ENCODE assay signal across 12 cellular contexts in the genomic region with DNA sequence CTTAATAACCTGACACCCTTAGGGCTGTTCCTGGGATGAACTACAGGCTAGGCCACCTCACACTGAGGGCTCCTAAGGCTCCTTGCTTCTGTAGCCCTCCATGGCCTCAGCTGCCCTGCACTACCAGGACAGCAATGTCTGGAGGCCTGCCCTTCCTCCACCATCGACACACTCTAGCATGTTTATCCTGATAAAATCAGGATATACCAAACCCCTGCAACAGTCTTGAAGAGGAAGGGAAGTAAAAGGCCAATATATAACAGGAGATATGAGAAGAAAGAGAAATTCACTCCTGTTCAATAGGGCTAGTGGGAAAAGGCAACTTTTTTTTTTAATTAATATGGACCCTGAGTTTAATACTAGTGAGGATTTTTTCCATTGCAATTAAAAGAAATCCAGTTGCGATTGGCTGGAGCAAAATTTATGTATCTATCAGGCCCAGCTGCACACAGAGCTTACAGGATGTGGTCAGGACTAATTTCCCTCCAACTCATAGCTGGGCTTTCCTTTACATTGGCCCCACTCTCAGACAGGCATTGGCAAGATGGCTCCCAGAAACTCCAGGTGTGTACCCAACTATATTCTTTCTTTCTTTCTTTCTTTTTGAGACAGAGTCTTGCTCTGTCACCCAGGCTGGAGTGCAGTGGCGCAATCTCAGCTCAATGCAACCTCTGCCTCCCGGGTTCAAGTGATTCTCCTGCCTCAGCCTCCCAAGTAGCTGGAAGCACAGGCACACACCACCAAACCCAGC. TPM values are rescaled to one million over a fixed set of nuclear protein-coding genes. Genes with fewer than 3 reads are reported as not detected.
DNase-seq lines count a peak whose midpoint lies in the region; ATAC-seq and TF ChIP-seq lines count a peak whose summit lies in the region.
"Had no signal": no experiment of that assay in that cellular context is flagged by ENCODE, and none has a peak within 500 bp of the region (broad histone marks: within the 10 kb centered on the region; RNA-seq: fewer than 3 reads in every experiment).

No MANE protein-coding gene starts in this region.

- DNase-seq in activated CD4-positive, CD25-positive, alpha-beta regulatory T cell treated with anti-CD3 and anti-CD28 coated beads, Interleukin-2, amount 50 U/mL, for 72 hours: no peak
- DNase-seq in HT1080 (ENCODE audit: low read depth) (peak; percentile 63), UCSD-AML1 (lab: John Stamatoyannopoulos, UW; ENCODE audit: unreplicated experiment) (peak; percentile 21), natural killer cell (no peak), putamen (ENCODE audit: low spot score) (no peak)
- DNase-seq: NCI-H446; ovary; stimulated activated CD4-positive, alpha-beta T cell treated with anti-CD3 and anti-CD28 coated beads, Interleukin-12 subunit alpha, Interleukin-12 subunit beta, amount 100 ng/mL, for 4 hours had no signal

- peak; percentile 77 to 84 for ATAC-seq in activated CD4-positive, CD25-positive, alpha-beta regulatory T cell treated with anti-CD3 and anti-CD28 coated beads, Interleukin-2, amount 50 U/mL, for 24 hours
- peak; percentile 57 to 87 (median 84) for ATAC-seq in natural killer cell
- no peak for ATAC-seq in HG03432 (IDR thresholded peaks at IDR 0.05; ENCODE audit: unreplicated experiment)
- no peak for ATAC-seq in GM21447 (IDR thresholded peaks at IDR 0.05; ENCODE audit: unreplicated experiment)

- no peaks in the 10 kb centered on the region for H3K36me3 Mint-ChIP-seq in natural killer cell
- H3K36me3 Mint-ChIP-seq: activated naive CD4-positive, alpha-beta T cell treated with anti-CD3 and anti-CD28 coated beads, Interleukin-2, amount 50 U/mL, for 24 hours had no signal

- no peak overlapping the region for H3K4me3 Mint-ChIP-seq in natural killer cell
- H3K4me3 Mint-ChIP-seq: activated naive CD4-positive, alpha-beta T cell treated with anti-CD3 and anti-CD28 coated beads, Interleukin-2, amount 50 U/mL, for 24 hours had no signal

- peaks cover 6 to 31% of the 10 kb centered on the region in 2 donors for H3K4me1 Mint-ChIP-seq in natural killer cell

- peak overlapping the region in 1 of 2 donors; percentile 33 for H3K27ac Mint-ChIP-seq in natural killer cell
- H3K27ac Mint-ChIP-seq: activated naive CD4-positive, alpha-beta T cell treated with anti-CD3 and anti-CD28 coated beads, Interleukin-2, amount 50 U/mL, for 24 hours had no signal

- no peaks in the 10 kb centered on the region for H3K27me3 Mint-ChIP-seq in natural killer cell (ENCODE audit: low read depth in 2 of 2)
- H3K27me3 Mint-ChIP-seq: activated naive CD4-positive, alpha-beta T cell treated with anti-CD3 and anti-CD28 coated beads, Interleukin-2, amount 50 U/mL, for 24 hours had no signal

- no peaks in the 10 kb centered on the region for H3K9me3 Mint-ChIP-seq in natural killer cell
- H3K9me3 Mint-ChIP-seq: activated naive CD4-positive, alpha-beta T cell treated with anti-CD3 and anti-CD28 coated beads, Interleukin-2, amount 50 U/mL, for 24 hours had no signal

- intact Hi-C loops in natural killer cell (cut with micrococcal nuclease): no loop called here

- no peak for TF ChIP-seq CTCF in natural killer cell (IDR thresholded peaks at IDR 0.05)

RNA-seq across cellular contexts. Expression of a gene that starts 13.5 kb away (rescaled TPM):
- total RNA-seq in HT1080 (2014; rRNA removed; shearing (Covaris generic)): 10.7 and 15.8 TPM in 2 replicates
- 11.5 and 15.2 TPM in 2 replicates for polyA plus RNA-seq in HT1080 (2015; cell fraction: cytosol; rRNA removed)
- polyA plus RNA-seq in HT1080 (2015; cell fraction: nucleus; rRNA removed): 50.5 and 52.5 TPM in 2 replicates
- 100 to 1,000 TPM; 175 to 235 (median 196) TPM for total RNA-seq in natural killer cell

Comparison
In these comparisons a context has a peak if more than half of its experiments do, and no peak if none do; other contexts are left out.
1. ATAC-seq: peak in activated CD4-positive, CD25-positive, alpha-beta regulatory T cell treated with anti-CD3 and anti-CD28 coated beads, Interleukin-2, amount 50 U/mL, for 24 hours (2 of 2) and natural killer cell (3 of 3); none in HG03432 (single experiment) and GM21447 (single experiment).
2. DNase-seq: peak in HT1080 (single experiment) and UCSD-AML1 (single experiment); none in activated CD4-positive, CD25-positive, alpha-beta regulatory T cell treated with anti-CD3 and anti-CD28 coated beads, Interleukin-2, amount 50 U/mL, for 72 hours (single experiment), natural killer cell (single experiment) and putamen (single experiment).
3. RNA of a gene that starts 13.5 kb away (total RNA-seq): 175 to 235 TPM in natural killer cell; 10.7 to 15.8 TPM in HT1080; every median in the first group is over 10 times any median in the second.